ENCODE assay signal across 8 cellular contexts in the genomic region with DNA sequence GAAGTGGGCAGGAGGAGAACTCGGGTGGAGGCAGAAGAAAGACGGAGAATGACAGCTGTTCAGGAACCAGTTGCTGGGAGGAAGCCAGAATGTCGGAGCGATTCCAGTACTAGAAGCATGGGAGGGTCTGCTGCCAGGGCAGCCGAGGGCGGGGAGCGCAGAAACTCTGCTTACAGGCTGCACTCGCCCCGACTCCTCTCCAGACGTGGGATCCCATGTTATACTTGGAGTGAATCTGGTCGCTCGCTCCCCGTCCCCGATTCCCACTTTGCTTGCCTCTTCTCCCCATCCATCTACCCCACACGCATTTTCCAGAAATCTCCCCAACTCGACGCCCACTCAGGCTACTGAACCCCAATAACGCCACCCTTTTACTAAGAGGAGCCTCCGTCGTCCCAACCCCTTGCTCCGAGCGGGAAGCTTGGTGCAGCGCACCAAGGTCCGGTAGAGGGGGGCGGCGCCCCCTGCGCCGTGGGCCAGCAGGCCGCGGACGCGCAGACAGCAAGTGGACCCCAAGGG. TPM values are rescaled to one million over a fixed set of nuclear protein-coding genes. Genes with fewer than 3 reads are reported as not detected.
DNase-seq lines count a peak whose midpoint lies in the region; ATAC-seq and TF ChIP-seq lines count a peak whose summit lies in the region.

No MANE protein-coding gene starts in this region.

- H3K27ac ChIP-seq in thoracic aorta: peak overlapping the region; percentile 73 to 82

- TF ChIP-seq CTCF in BJ (IDR thresholded peaks at IDR 0.05; ENCODE audit: insufficient read depth, low read depth, low read length): no peak
- TF ChIP-seq CTCF in cardiac fibroblast (IDR thresholded peaks at IDR 0.05; ENCODE audit: low read depth, low read length): no peak
- TF ChIP-seq CTCF in thoracic aorta (IDR thresholded peaks at IDR 0.05): no peak

- peak; percentile 34 for ATAC-seq in GM19324 (IDR thresholded peaks at IDR 0.05; ENCODE audit: low FRiP score, unreplicated experiment)
- ATAC-seq in left lobe of liver: peak; percentile 18
- peak; percentile 4 for ATAC-seq in thoracic aorta (ENCODE audit: insufficient number of reproducible peaks, low FRiP score, low read depth)

- H3K27me3 ChIP-seq in BJ (ENCODE audit: control insufficient read depth, insufficient read depth, low read length) (peaks cover 22% of the 10 kb centered on the region), thoracic aorta (replicated peaks; ENCODE audit: insufficient read depth) (no peaks in the 10 kb centered on the region)

- no peaks in the 10 kb centered on the region for H3K9me3 ChIP-seq in thoracic aorta

- peak overlapping the region; percentile 42 for H3K4me3 ChIP-seq in BJ (ENCODE audit: low read depth, low read length)
- peak overlapping the region; percentile 33 to 42 for H3K4me3 ChIP-seq in cardiac fibroblast (replicated peaks in 1 of 2; ENCODE audit: low read depth in 2 of 2, low read length in 2 of 2)
- H3K4me3 ChIP-seq in thoracic aorta: peak overlapping the region; percentile 99

- CTCF ChIA-PET in BJ (lab: Yijun Ruan, JAX): interaction anchor here (0.9 to 1.6 kb wide), 7 partner anchors 8 to 251 kb away, joined by 3 to 5 read pairs (median 3); a partner anchor contains a TSS

- DNase-seq in BJ (ENCODE audit: low read depth): no peak
- peak; percentile 82 for DNase-seq in NCI-H1694 (lab: John Stamatoyannopoulos, UW)
- no peak for DNase-seq in cardiac fibroblast (ENCODE audit: low read depth in 2 of 2)
- DNase-seq in left lobe of liver (ENCODE audit: low spot score): peak; percentile 54
- DNase-seq in thoracic aorta (ENCODE audit: low spot score): peak; percentile 2
- DNase-seq in NCI-H146 treated with DMSO at 0.1 percent for 48 hours (lab: John Stamatoyannopoulos, UW; ENCODE audit: unreplicated experiment): no peak
- no peak for DNase-seq in dedifferentiated amniotic fluid mesenchymal stem cell (ENCODE audit: extremely low spot score)

- H3K4me1 ChIP-seq in thoracic aorta (ENCODE audit: control insufficient read depth in 1 of 2, low read depth in 2 of 2): peaks cover 5 to 17% of the 10 kb centered on the region in 2 donors

- H3K36me3 ChIP-seq in BJ (ENCODE audit: control insufficient read depth, insufficient read depth, low read length) (no peaks in the 10 kb centered on the region), thoracic aorta (peaks cover 8% of the 10 kb centered on the region)

- POLR2A ChIA-PET in BJ (lab: Charles Lee): no interaction called here

RNA-seq across cellular contexts. Expression of a gene that starts 0.7 kb away (rescaled TPM):
- 0.10 and 0.17 TPM in 2 replicates for polyA plus RNA-seq in BJ (2011; rRNA removed)
- 0.43 TPM in 1 of 2 replicates, not detected in the other for polyA minus RNA-seq in BJ (2011; rRNA and poly(A)+ RNA removed)
- total RNA-seq in left lobe of liver (570 TPM), thoracic aorta (10 to 100 TPM; 25.0 to 27.6 TPM)

Comparison
In these comparisons a context has a peak if more than half of its experiments do, and no peak if none do; other contexts are left out.
1. DNase-seq: peak in NCI-H1694 (single experiment), left lobe of liver (single experiment) and thoracic aorta (single experiment); none in BJ (single experiment), cardiac fibroblast (0 of 2), NCI-H146 treated with DMSO at 0.1 percent for 48 hours (single experiment) and dedifferentiated amniotic fluid mesenchymal stem cell (single experiment).
2. H3K4me3 ChIP-seq: peak in every context shown above with its lines; median percentile 99 in thoracic aorta; 42 in BJ; 38 in cardiac fibroblast.
3. RNA of a gene that starts 0.7 kb away (total RNA-seq): 570 TPM in left lobe of liver (single experiment); 25.0 to 27.6 TPM in thoracic aorta; every median in the first group is over 10 times any median in the second.
4. Peak in every context shown above with its lines, with median percentiles within 50 percentile points of each other: ATAC-seq.